Comparison of ENCODE assay signal across 2 cellular contexts in the genomic region with DNA sequence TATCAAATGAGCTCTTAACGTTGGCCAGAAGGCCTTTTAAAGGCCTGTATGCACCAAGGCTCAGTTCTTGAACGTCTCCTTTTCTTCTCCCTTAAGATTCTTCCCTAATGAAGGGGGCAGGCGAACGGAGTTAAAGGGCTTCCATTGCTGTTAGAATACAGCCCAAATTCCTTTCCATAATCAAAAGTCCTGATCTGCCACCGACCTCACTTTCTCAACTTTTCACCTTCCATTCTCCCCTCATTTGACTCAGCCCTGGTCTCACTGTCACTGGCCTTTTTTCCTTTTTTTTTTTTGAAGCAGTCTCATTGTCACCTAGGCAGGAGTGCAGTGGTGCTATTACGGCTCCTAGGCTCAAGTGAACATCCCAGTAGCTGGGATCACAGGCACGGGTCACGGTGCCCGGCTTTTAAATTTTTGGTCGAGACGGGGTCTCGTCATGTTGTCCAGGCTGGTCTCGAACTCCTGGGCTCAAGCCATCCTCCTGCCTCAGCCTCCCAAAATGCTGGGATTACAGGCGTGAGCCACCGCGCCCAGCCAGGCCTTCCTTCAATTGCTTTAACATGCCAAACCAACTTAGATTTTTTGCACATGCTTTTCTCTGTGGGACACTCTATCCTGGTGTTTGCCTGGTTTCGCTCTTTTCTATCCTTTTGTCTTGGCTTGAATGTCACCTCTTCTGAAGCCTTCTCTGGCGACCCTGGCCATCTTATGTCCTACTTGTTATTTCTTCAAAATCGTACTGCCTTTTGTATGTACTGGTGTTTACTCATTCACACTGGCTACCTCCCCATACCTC.
TF ChIP-seq lines count a peak whose summit lies in the region.

No MANE protein-coding gene starts in this region.

TF ChIP-seq in H1, 55 proteins besides CTCF, POLR2A, EP300 and RAD21:
- TF ChIP-seq POU5F1 (IDR thresholded peaks at IDR 0.05; ENCODE audit: low read depth, low read length) (no peak), GTF2F1 (IDR thresholded peaks at IDR 0.05; ENCODE audit: borderline replicate concordance, low read depth, low read length) (no peak), SIRT6 (IDR thresholded peaks at IDR 0.05; ENCODE audit: low read length) (no peak), RFX5 (IDR thresholded peaks at IDR 0.05; ENCODE audit: borderline replicate concordance, low read depth, low read length) (no peak), RNF2 (IDR thresholded peaks at IDR 0.05; ENCODE audit: borderline replicate concordance, low read depth, low read length, missing control alignments, poor library complexity, severe bottlenecking) (no peak), KDM1A (IDR thresholded peaks at IDR 0.05; ENCODE audit: borderline replicate concordance, low read length) (peak; percentile 32; the same call in 1 of the 2 replicates), MAFK (IDR thresholded peaks at IDR 0.05; ENCODE audit: low read depth, low read length) (no peak), RBBP5 (IDR thresholded peaks at IDR 0.05; ENCODE audit: borderline replicate concordance, low read depth, low read length) (no peak), CHD1 (IDR thresholded peaks at IDR 0.05; ENCODE audit: low read depth, low read length) (no peak), JUN (IDR thresholded peaks at IDR 0.05; ENCODE audit: low read depth, low read length) (no peak), CREB1 (IDR thresholded peaks at IDR 0.05) (no peak), KDM4A (IDR thresholded peaks at IDR 0.05; ENCODE audit: low read depth, low read length, severe bottlenecking) (no peak), CBX5 (IDR thresholded peaks at IDR 0.05; ENCODE audit: low read depth, low read length) (no peak), TEAD4 (IDR thresholded peaks at IDR 0.05; ENCODE audit: low read depth, low read length) (no peak), CEBPB (IDR thresholded peaks at IDR 0.05; ENCODE audit: low read depth, low read length) (no peak), SAP30 (IDR thresholded peaks at IDR 0.05; ENCODE audit: insufficient read depth, insufficient replicate concordance, low read length) (peak; percentile 62)

TF ChIP-seq in neural cell, 6 proteins besides CTCF, POLR2A, EP300 and RAD21:
- no peak for TF ChIP-seq POLR2AphosphoS5 (IDR thresholded peaks at IDR 0.05)
- TF ChIP-seq MXI1 (conservative IDR thresholded peaks at IDR 0.05; ENCODE audit: poor library complexity, severe bottlenecking): no peak
- TF ChIP-seq, protein P1, sequence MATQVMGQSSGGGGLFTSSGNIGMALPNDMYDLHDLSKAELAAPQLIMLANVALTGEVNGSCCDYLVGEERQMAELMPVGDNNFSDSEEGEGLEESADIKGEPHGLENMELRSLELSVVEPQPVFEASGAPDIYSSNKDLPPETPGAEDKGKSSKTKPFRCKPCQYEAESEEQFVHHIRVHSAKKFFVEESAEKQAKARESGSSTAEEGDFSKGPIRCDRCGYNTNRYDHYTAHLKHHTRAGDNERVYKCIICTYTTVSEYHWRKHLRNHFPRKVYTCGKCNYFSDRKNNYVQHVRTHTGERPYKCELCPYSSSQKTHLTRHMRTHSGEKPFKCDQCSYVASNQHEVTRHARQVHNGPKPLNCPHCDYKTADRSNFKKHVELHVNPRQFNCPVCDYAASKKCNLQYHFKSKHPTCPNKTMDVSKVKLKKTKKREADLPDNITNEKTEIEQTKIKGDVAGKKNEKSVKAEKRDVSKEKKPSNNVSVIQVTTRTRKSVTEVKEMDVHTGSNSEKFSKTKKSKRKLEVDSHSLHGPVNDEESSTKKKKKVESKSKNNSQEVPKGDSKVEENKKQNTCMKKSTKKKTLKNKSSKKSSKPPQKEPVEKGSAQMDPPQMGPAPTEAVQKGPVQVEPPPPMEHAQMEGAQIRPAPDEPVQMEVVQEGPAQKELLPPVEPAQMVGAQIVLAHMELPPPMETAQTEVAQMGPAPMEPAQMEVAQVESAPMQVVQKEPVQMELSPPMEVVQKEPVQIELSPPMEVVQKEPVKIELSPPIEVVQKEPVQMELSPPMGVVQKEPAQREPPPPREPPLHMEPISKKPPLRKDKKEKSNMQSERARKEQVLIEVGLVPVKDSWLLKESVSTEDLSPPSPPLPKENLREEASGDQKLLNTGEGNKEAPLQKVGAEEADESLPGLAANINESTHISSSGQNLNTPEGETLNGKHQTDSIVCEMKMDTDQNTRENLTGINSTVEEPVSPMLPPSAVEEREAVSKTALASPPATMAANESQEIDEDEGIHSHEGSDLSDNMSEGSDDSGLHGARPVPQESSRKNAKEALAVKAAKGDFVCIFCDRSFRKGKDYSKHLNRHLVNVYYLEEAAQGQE (IDR thresholded peaks at IDR 0.05; ENCODE audit: borderline replicate concordance): no peak
- no peak for TF ChIP-seq TAF1 (IDR thresholded peaks at IDR 0.05; ENCODE audit: low read depth)
- no peak for TF ChIP-seq EZH2 (IDR thresholded peaks at IDR 0.05; ENCODE audit: borderline replicate concordance, insufficient read depth, low read length, poor library complexity, severe bottlenecking)
- no peak for TF ChIP-seq SMC3 (conservative IDR thresholded peaks at IDR 0.05; ENCODE audit: poor library complexity)
TF ChIP-seq in neural cell: peak in this region for 0.
